ENCODE assay signal across 10 cellular contexts in the genomic region with DNA sequence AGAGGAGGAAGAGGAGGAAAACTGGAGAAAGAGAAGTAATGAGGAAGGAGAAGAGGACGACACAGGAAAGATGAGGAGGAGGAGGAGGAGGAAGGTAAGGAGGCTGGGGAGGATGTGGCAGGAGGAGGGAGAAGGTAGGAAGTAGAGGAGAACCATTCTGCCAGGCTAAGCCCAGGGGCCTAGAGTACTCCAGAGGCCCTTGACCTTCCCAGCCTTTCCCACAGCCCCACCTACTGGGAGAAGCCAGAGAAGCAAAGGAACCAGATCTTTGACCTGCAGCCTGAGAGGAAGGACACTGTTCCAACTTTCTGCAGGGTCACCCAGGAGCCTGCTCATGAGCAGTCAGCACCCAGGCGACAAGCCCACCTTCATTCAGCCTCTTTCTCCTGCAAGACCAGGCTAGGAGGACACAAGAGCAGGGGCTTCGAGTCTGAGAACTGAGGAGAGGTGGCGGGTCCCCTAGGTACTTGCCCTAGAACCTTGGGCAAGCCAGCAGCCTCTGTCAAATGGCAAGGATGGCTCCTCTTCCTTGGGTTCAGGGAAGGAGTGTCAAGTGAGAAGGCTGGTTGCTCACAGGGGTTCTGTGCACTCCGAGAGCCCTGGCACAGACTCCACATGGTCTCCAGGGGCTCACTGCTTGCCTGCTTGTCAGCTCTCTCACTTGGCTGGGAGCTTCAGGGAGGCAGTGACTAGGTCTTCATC. TPM values are rescaled to one million over a fixed set of nuclear protein-coding genes. Genes with fewer than 3 reads are reported as not detected.
DNase-seq lines count a peak whose midpoint lies in the region; ATAC-seq and TF ChIP-seq lines count a peak whose summit lies in the region.
"Had no signal": no experiment of that assay in that cellular context is flagged by ENCODE, and none has a peak within 500 bp of the region (broad histone marks: within the 10 kb centered on the region; RNA-seq: fewer than 3 reads in every experiment).

No MANE protein-coding gene starts in this region.

- peak overlapping the region in 1 of 2 donors; percentile 82 for H3K27ac ChIP-seq in ovary

- TF ChIP-seq EP300 in ovary (IDR thresholded peaks at IDR 0.05), result no peak

- H3K4me3 Mint-ChIP-seq in stimulated activated memory B cell treated with anti-CD40 and anti-IgM and Interleukin-4, amounts not matched to agents 10 μg/mL and 1 μg/mL and 100 μg/mL, for 72 hours, result no peak overlapping the region
- H3K4me3 Mint-ChIP-seq: stimulated activated naive CD8-positive, alpha-beta T cell treated with anti-CD3 and anti-CD28 coated beads, Interleukin-15, Interleukin-2, amounts not matched to agents 100 ng/mL and 50 ng/mL, for 24 hours had no signal

- H3K4me3 ChIP-seq in epithelial cell of proximal tubule (ENCODE audit: low read depth, low read length) (no peak overlapping the region), ovary (no peak overlapping the region)

- H3K27me3 ChIP-seq in ovary, result no peaks in the 10 kb centered on the region

- H3K36me3 Mint-ChIP-seq in stimulated activated memory B cell treated with anti-CD40 and anti-IgM and Interleukin-4, amounts not matched to agents 10 μg/mL and 1 μg/mL and 100 μg/mL, for 72 hours, result no peaks in the 10 kb centered on the region
- H3K36me3 Mint-ChIP-seq: IgD-negative memory B cell had no signal

- no peaks in the 10 kb centered on the region for H3K36me3 ChIP-seq in ovary

- no peaks in the 10 kb centered on the region for H3K9me3 ChIP-seq in ovary

- TF ChIP-seq CTCF in GM12873 (IDR thresholded peaks at IDR 0.05; ENCODE audit: insufficient read depth, low read depth, low read length, missing control alignments) (peak; percentile 37), epithelial cell of proximal tubule (conservative IDR thresholded peaks at IDR 0.05; ENCODE audit: low read depth, low read length) (peak; percentile 74), ovary (IDR thresholded peaks at IDR 0.05) (no peak)

- DNase-seq in NCI-H460 (ENCODE audit: extremely low read depth, low read depth) (peak; percentile 5), epithelial cell of proximal tubule (ENCODE audit: low read depth) (no peak), ovary (peak in 3 of 5 donors; percentile 36 to 60 (median 46))
- no peak for DNase-seq in activated CD4-positive, alpha-beta T cell treated with anti-CD3 and anti-CD28 coated beads, Interleukin-2, amount 50 U/mL, for 48 hours

- intact Hi-C loops in ovary (cut with DNase I), result no loop called here

- 79 to 86% (median 84%) methylated on average over 5 of the region's 5 CpGs for WGBS in ovary, 3 donors

- H3K27me3 Mint-ChIP-seq in stimulated activated memory B cell treated with anti-CD40 and anti-IgM and Interleukin-4, amounts not matched to agents 10 μg/mL and 1 μg/mL and 100 μg/mL, for 72 hours, result peaks cover 57% of the 10 kb centered on the region

- ATAC-seq in stimulated activated memory B cell treated with anti-CD40 and anti-IgM and Interleukin-4, amounts not matched to agents 10 μg/mL and 1 μg/mL and 100 μg/mL, for 72 hours, result no peak
- ATAC-seq in GM18867 (IDR thresholded peaks at IDR 0.05; ENCODE audit: unreplicated experiment) (no peak), HG03095 (IDR thresholded peaks at IDR 0.05; ENCODE audit: unreplicated experiment) (no peak)

- H3K4me1 ChIP-seq in ovary (ENCODE audit: insufficient read depth), result peaks cover 44% of the 10 kb centered on the region

- H3K9me3 Mint-ChIP-seq in stimulated activated memory B cell treated with anti-CD40 and anti-IgM and Interleukin-4, amounts not matched to agents 10 μg/mL and 1 μg/mL and 100 μg/mL, for 72 hours, result no peaks in the 10 kb centered on the region
- H3K9me3 Mint-ChIP-seq: IgD-negative memory B cell; stimulated activated naive CD8-positive, alpha-beta T cell treated with anti-CD3 and anti-CD28 coated beads, Interleukin-15, Interleukin-2, amounts not matched to agents 100 ng/mL and 50 ng/mL, for 24 hours had no signal

- H3K27ac Mint-ChIP-seq in stimulated activated memory B cell treated with anti-CD40 and anti-IgM and Interleukin-4, amounts not matched to agents 10 μg/mL and 1 μg/mL and 100 μg/mL, for 72 hours, result no peak overlapping the region
- H3K27ac Mint-ChIP-seq: IgD-negative memory B cell; stimulated activated naive CD8-positive, alpha-beta T cell treated with anti-CD3 and anti-CD28 coated beads, Interleukin-15, Interleukin-2, amounts not matched to agents 100 ng/mL and 50 ng/mL, for 24 hours had no signal

- TF ChIP-seq POLR2A in ovary (IDR thresholded peaks at IDR 0.05), result no peak

- peaks cover 10% of the 10 kb centered on the region for H3K4me1 Mint-ChIP-seq in stimulated activated memory B cell treated with anti-CD40 and anti-IgM and Interleukin-4, amounts not matched to agents 10 μg/mL and 1 μg/mL and 100 μg/mL, for 72 hours
- H3K4me1 Mint-ChIP-seq: IgD-negative memory B cell had no signal

RNA-seq across cellular contexts. Expression of a gene that starts 27.9 kb away (rescaled TPM):
- total RNA-seq in NCI-H460 (2014; rRNA removed; shearing (Covaris generic)), result 7.5 and 8.3 TPM in 2 replicates
- polyA plus RNA-seq in NCI-H460 (2014; cell fraction: nucleus; rRNA removed), result 31.8 and 36.1 TPM in 2 replicates
- 36.2 and 39.4 TPM in 2 replicates for total RNA-seq in epithelial cell of proximal tubule
- 100 to 1,000 TPM in 2 of 7 donors, 10 to 100 TPM in 5; 26.6 to 170 (median 66.5) TPM for total RNA-seq in ovary
- 10 to 100 TPM; 38.1 to 44.1 TPM for polyA plus RNA-seq in ovary

RNA-seq across cellular contexts. Expression of a gene that starts 45.0 kb away (rescaled TPM):
- total RNA-seq in NCI-H460 (2014; rRNA removed; shearing (Covaris generic)), result not detected in 2 replicates
- polyA plus RNA-seq in NCI-H460 (2014; cell fraction: nucleus; rRNA removed), result 0.72 TPM in 1 of 2 replicates, not detected in the other
- total RNA-seq in epithelial cell of proximal tubule, result 0.22 TPM in 1 of 2 replicates, not detected in the other
- total RNA-seq in ovary, result 1 to 10 TPM in 6 of 7 donors, not detected in 1; 1.1 to 5.9 (median 1.6) TPM
- 1 to 10 TPM in 1 of 2 donors, under 1 TPM in 1; 0.11 to 1.0 TPM for polyA plus RNA-seq in ovary
- polyA plus RNA-seq: IgD-negative memory B cell had no signal

RNA-seq across cellular contexts. Expression of a gene that starts 57.0 kb away (rescaled TPM):
- total RNA-seq in NCI-H460 (2014; rRNA removed; shearing (Covaris generic)), result not detected in 2 replicates
- not detected in 2 replicates for polyA plus RNA-seq in NCI-H460 (2014; cell fraction: nucleus; rRNA removed)
- total RNA-seq in epithelial cell of proximal tubule (0.58 and 1.4 TPM in 2 replicates), ovary (1 to 10 TPM in 1 of 7 donors, under 1 TPM in 4, not detected in 2; 0.20 to 1.0 (median 0.23) TPM)
- polyA plus RNA-seq in ovary, result under 1 TPM; 0.05 to 0.08 TPM
- polyA plus RNA-seq: IgD-negative memory B cell had no signal

Comparison
In these comparisons a context has a peak if more than half of its experiments do, and no peak if none do; other contexts are left out.
1. CTCF ChIP-seq: peak in GM12873 (single experiment) and epithelial cell of proximal tubule (single experiment); none in ovary (0 of 3).
2. DNase-seq: peak in NCI-H460 (single experiment) and ovary (3 of 5); none in epithelial cell of proximal tubule (single experiment) and activated CD4-positive, alpha-beta T cell treated with anti-CD3 and anti-CD28 coated beads, Interleukin-2, amount 50 U/mL, for 48 hours (0 of 2).